Comparison of ENCODE assay signal across 8 cellular contexts in the genomic region with DNA sequence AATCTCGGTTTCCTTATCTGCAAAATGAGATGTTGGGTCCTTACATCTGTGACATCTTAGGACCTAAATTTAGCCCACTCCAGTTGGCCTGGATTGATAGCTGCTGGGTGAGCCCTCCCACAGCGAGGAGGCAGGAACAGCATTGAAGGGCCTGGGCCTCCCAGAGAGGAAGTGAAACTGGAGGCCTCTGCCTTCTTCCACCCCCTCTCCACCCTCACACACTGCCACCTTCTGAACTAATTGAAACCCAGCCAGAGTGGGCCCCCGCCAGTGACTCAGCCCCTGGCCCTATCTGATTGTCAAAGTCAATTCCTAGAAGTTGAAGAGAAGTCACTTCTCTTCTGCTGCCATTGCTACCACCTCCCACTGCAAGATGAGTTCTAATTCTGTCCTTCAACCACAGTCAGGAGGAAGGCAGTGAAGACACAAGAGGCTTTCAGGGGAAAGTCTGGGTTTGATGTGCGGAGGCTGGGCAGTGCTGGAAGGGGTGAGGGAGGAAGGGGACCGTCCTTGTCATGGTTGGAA.
DNase-seq lines count a peak whose midpoint lies in the region; ATAC-seq and TF ChIP-seq lines count a peak whose summit lies in the region.

No MANE protein-coding gene starts in this region.

- TF ChIP-seq CTCF in GM06990 (IDR thresholded peaks at IDR 0.05; ENCODE audit: insufficient read depth, low read length, poor library complexity, severe bottlenecking): no peak

- no peaks in the 10 kb centered on the region for H3K27me3 ChIP-seq in GM06990 (replicated peaks; ENCODE audit: control insufficient read depth, insufficient read depth, low read length)

- ATAC-seq in GM21717 (IDR thresholded peaks at IDR 0.05; ENCODE audit: unreplicated experiment): peak; percentile 69

- peak; percentile 86 for DNase-seq in GM06990 (ENCODE audit: extremely low read depth, insufficient read length)
- DNase-seq in Kasumi-1 (lab: John Stamatoyannopoulos, UW): peak; percentile 99
- DNase-seq in activated CD8-positive, alpha-beta memory T cell treated with anti-CD3 and anti-CD28 coated beads for 24 hours: peak; percentile 91
- peak; percentile 6 to 39 for DNase-seq in hippocampal formation (lab: John Stamatoyannopoulos, UW)
- DNase-seq in stimulated activated CD8-positive, alpha-beta memory T cell treated with anti-CD3 and anti-CD28 coated beads, Interleukin-4, amount 100 ng/mL, for 1 hour (ENCODE audit: low read depth in 2 of 2, low spot score in 1 of 2): peak; percentile 11 to 45
- DNase-seq in amniotic stem cell (lab: John Stamatoyannopoulos, UW): no peak
- DNase-seq in LoVo (ENCODE audit: low spot score): no peak

- H3K36me3 ChIP-seq in GM06990 (ENCODE audit: control insufficient read depth, insufficient read depth, low read length): no peaks in the 10 kb centered on the region

- peak overlapping the region; percentile 36 for H3K4me3 ChIP-seq in GM06990 (replicated peaks; ENCODE audit: low read depth, low read length)

Comparison
In these comparisons a context has a peak if more than half of its experiments do, and no peak if none do; other contexts are left out.
1. DNase-seq: peak in GM06990 (single experiment), Kasumi-1 (2 of 2), activated CD8-positive, alpha-beta memory T cell treated with anti-CD3 and anti-CD28 coated beads for 24 hours (single experiment), hippocampal formation (2 of 2) and stimulated activated CD8-positive, alpha-beta memory T cell treated with anti-CD3 and anti-CD28 coated beads, Interleukin-4, amount 100 ng/mL, for 1 hour (2 of 2); none in amniotic stem cell (single experiment) and LoVo (single experiment).